Comparison of ENCODE assay signal across 1 cellular context in the genomic region with DNA sequence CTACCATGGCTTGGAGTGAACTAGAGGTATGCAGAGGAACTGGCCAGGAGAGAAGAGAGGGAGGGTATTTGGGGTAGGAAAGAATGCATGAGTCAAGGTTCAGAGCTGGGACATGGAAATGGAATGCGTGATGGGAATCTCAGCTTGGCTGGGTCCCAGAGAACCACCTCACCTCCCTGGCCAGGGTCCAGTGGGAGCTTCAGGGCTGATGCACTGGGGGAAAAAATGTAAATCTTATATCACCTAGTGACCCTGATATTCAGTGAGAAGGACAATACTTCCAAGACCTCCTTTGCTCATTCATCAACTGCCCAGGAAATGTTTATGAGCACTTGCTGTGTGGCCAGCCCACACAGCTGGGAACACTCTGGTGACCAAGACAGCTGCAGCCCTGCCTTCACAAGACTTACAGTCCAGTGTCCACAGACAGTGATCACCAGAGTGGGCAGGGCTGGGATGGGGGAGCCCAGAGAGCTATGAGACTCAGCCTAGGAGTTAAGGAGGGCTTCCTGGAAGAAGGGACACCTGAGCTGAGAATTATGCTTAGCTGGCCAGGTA.
TF ChIP-seq lines count a peak whose summit lies in the region.

No MANE protein-coding gene starts in this region.

TF ChIP-seq in HepG2, 621 proteins besides CTCF, POLR2A, EP300 and RAD21 (continued from another document and continues in another):
- TF ChIP-seq, protein P1, sequence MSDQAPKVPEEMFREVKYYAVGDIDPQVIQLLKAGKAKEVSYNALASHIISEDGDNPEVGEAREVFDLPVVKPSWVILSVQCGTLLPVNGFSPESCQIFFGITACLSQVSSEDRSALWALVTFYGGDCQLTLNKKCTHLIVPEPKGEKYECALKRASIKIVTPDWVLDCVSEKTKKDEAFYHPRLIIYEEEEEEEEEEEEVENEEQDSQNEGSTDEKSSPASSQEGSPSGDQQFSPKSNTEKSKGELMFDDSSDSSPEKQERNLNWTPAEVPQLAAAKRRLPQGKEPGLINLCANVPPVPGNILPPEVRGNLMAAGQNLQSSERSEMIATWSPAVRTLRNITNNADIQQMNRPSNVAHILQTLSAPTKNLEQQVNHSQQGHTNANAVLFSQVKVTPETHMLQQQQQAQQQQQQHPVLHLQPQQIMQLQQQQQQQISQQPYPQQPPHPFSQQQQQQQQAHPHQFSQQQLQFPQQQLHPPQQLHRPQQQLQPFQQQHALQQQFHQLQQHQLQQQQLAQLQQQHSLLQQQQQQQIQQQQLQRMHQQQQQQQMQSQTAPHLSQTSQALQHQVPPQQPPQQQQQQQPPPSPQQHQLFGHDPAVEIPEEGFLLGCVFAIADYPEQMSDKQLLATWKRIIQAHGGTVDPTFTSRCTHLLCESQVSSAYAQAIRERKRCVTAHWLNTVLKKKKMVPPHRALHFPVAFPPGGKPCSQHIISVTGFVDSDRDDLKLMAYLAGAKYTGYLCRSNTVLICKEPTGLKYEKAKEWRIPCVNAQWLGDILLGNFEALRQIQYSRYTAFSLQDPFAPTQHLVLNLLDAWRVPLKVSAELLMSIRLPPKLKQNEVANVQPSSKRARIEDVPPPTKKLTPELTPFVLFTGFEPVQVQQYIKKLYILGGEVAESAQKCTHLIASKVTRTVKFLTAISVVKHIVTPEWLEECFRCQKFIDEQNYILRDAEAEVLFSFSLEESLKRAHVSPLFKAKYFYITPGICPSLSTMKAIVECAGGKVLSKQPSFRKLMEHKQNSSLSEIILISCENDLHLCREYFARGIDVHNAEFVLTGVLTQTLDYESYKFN (CRISPR knock-in tag; conservative IDR thresholded peaks at IDR 0.05): peak; percentile 38
- TF ChIP-seq HIVEP1 (CRISPR knock-in tag; IDR thresholded peaks at IDR 0.05) (no peak), YEATS2 (CRISPR knock-in tag; IDR thresholded peaks at IDR 0.05; ENCODE audit: borderline replicate concordance) (no peak), FOXC1 (CRISPR knock-in tag; IDR thresholded peaks at IDR 0.05; ENCODE audit: borderline replicate concordance) (no peak), AGO1 (IDR thresholded peaks at IDR 0.05; ENCODE audit: low read depth, low read length, poor library complexity, severe bottlenecking) (no peak), HDAC1 (CRISPR knock-in tag; IDR thresholded peaks at IDR 0.05) (peak; percentile 34; the same call in 1 of the 2 replicates), ZNF841 (CRISPR knock-in tag; IDR thresholded peaks at IDR 0.05; ENCODE audit: borderline replicate concordance) (no peak), ZNF383 (CRISPR knock-in tag; IDR thresholded peaks at IDR 0.05; ENCODE audit: borderline replicate concordance) (no peak), PHF21A (CRISPR knock-in tag; IDR thresholded peaks at IDR 0.05) (peak; percentile 64; the same call in 1 of the 2 replicates), FOSL1 (CRISPR knock-in tag; IDR thresholded peaks at IDR 0.05; ENCODE audit: borderline replicate concordance) (0 out of 2 replicates have a peak, but pooled peaks have one; percentile 32), RORA (CRISPR knock-in tag; IDR thresholded peaks at IDR 0.05) (no peak), ZNF562 (CRISPR knock-in tag; IDR thresholded peaks at IDR 0.05; ENCODE audit: borderline replicate concordance) (no peak), FOXA1 (IDR thresholded peaks at IDR 0.05) (no peak), FOXA1 (CRISPR knock-in tag; IDR thresholded peaks at IDR 0.05) (0 out of 2 replicates have a peak, but pooled peaks have one; percentile 0), FOXM1 (CRISPR knock-in tag; IDR thresholded peaks at IDR 0.05) (no peak), ARID2 (CRISPR knock-in tag; IDR thresholded peaks at IDR 0.05; ENCODE audit: borderline replicate concordance) (no peak), ZNF878 (CRISPR knock-in tag; IDR thresholded peaks at IDR 0.05) (no peak), KDM5B (CRISPR knock-in tag; IDR thresholded peaks at IDR 0.05; ENCODE audit: borderline replicate concordance) (no peak), ARNT2 (CRISPR knock-in tag; IDR thresholded peaks at IDR 0.05; ENCODE audit: low read depth) (no peak), GLI4 (CRISPR knock-in tag; IDR thresholded peaks at IDR 0.05; ENCODE audit: borderline replicate concordance) (no peak), NRL (CRISPR knock-in tag; IDR thresholded peaks at IDR 0.05; ENCODE audit: borderline replicate concordance) (no peak), SMYD3 (CRISPR knock-in tag; IDR thresholded peaks at IDR 0.05) (no peak), PHB2 (IDR thresholded peaks at IDR 0.05; ENCODE audit: partially characterized antibody) (no peak), ZZZ3 (CRISPR knock-in tag; IDR thresholded peaks at IDR 0.05; ENCODE audit: borderline replicate concordance) (no peak), HOXA3 (CRISPR knock-in tag; IDR thresholded peaks at IDR 0.05) (peak; percentile 30; the same call in 1 of the 2 replicates), TBP (CRISPR knock-in tag; IDR thresholded peaks at IDR 0.05) (no peak), WIZ (CRISPR knock-in tag; IDR thresholded peaks at IDR 0.05) (no peak), THAP11 (CRISPR knock-in tag; IDR thresholded peaks at IDR 0.05) (no peak), ZNF749 (CRISPR knock-in tag; IDR thresholded peaks at IDR 0.05; ENCODE audit: borderline replicate concordance) (no peak), RXRB (CRISPR knock-in tag; IDR thresholded peaks at IDR 0.05; ENCODE audit: borderline replicate concordance) (peak; percentile 42; the same call in 1 of the 2 replicates), ZNF138 (CRISPR knock-in tag; IDR thresholded peaks at IDR 0.05; ENCODE audit: low read depth) (no peak)
- TF ChIP-seq, protein P2, sequence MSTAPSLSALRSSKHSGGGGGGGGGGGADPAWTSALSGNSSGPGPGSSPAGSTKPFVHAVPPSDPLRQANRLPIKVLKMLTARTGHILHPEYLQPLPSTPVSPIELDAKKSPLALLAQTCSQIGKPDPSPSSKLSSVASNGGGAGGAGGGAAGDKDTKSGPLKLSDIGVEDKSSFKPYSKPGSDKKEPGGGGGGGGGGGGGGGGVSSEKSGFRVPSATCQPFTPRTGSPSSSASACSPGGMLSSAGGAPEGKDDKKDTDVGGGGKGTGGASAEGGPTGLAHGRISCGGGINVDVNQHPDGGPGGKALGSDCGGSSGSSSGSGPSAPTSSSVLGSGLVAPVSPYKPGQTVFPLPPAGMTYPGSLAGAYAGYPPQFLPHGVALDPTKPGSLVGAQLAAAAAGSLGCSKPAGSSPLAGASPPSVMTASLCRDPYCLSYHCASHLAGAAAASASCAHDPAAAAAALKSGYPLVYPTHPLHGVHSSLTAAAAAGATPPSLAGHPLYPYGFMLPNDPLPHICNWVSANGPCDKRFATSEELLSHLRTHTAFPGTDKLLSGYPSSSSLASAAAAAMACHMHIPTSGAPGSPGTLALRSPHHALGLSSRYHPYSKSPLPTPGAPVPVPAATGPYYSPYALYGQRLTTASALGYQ (CRISPR knock-in tag; IDR thresholded peaks at IDR 0.05): no peak
- TF ChIP-seq, protein P3, sequence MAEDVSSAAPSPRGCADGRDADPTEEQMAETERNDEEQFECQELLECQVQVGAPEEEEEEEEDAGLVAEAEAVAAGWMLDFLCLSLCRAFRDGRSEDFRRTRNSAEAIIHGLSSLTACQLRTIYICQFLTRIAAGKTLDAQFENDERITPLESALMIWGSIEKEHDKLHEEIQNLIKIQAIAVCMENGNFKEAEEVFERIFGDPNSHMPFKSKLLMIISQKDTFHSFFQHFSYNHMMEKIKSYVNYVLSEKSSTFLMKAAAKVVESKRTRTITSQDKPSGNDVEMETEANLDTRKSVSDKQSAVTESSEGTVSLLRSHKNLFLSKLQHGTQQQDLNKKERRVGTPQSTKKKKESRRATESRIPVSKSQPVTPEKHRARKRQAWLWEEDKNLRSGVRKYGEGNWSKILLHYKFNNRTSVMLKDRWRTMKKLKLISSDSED (CRISPR knock-in tag; IDR thresholded peaks at IDR 0.05): no peak
- TF ChIP-seq, protein P4, sequence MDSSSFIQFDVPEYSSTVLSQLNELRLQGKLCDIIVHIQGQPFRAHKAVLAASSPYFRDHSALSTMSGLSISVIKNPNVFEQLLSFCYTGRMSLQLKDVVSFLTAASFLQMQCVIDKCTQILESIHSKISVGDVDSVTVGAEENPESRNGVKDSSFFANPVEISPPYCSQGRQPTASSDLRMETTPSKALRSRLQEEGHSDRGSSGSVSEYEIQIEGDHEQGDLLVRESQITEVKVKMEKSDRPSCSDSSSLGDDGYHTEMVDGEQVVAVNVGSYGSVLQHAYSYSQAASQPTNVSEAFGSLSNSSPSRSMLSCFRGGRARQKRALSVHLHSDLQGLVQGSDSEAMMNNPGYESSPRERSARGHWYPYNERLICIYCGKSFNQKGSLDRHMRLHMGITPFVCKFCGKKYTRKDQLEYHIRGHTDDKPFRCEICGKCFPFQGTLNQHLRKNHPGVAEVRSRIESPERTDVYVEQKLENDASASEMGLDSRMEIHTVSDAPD (CRISPR knock-in tag; IDR thresholded peaks at IDR 0.05): no peak
- TF ChIP-seq, protein P5, sequence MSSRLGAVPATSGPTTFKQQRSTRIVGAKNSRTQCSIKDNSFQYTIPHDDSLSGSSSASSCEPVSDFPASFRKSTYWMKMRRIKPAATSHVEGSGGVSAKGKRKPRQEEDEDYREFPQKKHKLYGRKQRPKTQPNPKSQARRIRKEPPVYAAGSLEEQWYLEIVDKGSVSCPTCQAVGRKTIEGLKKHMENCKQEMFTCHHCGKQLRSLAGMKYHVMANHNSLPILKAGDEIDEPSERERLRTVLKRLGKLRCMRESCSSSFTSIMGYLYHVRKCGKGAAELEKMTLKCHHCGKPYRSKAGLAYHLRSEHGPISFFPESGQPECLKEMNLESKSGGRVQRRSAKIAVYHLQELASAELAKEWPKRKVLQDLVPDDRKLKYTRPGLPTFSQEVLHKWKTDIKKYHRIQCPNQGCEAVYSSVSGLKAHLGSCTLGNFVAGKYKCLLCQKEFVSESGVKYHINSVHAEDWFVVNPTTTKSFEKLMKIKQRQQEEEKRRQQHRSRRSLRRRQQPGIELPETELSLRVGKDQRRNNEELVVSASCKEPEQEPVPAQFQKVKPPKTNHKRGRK (CRISPR knock-in tag; IDR thresholded peaks at IDR 0.05): no peak
- TF ChIP-seq, protein P6, sequence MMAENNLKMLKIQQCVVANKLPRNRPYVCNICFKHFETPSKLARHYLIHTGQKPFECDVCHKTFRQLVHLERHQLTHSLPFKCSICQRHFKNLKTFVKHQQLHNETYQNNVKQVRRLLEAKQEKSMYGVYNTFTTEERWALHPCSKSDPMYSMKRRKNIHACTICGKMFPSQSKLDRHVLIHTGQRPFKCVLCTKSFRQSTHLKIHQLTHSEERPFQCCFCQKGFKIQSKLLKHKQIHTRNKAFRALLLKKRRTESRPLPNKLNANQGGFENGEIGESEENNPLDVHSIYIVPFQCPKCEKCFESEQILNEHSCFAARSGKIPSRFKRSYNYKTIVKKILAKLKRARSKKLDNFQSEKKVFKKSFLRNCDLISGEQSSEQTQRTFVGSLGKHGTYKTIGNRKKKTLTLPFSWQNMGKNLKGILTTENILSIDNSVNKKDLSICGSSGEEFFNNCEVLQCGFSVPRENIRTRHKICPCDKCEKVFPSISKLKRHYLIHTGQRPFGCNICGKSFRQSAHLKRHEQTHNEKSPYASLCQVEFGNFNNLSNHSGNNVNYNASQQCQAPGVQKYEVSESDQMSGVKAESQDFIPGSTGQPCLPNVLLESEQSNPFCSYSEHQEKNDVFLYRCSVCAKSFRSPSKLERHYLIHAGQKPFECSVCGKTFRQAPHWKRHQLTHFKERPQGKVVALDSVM (CRISPR knock-in tag; IDR thresholded peaks at IDR 0.05): no peak
- TF ChIP-seq, protein P7, sequence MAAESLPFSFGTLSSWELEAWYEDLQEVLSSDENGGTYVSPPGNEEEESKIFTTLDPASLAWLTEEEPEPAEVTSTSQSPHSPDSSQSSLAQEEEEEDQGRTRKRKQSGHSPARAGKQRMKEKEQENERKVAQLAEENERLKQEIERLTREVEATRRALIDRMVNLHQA (CRISPR knock-in tag; IDR thresholded peaks at IDR 0.05): no peak
- TF ChIP-seq, protein P8, sequence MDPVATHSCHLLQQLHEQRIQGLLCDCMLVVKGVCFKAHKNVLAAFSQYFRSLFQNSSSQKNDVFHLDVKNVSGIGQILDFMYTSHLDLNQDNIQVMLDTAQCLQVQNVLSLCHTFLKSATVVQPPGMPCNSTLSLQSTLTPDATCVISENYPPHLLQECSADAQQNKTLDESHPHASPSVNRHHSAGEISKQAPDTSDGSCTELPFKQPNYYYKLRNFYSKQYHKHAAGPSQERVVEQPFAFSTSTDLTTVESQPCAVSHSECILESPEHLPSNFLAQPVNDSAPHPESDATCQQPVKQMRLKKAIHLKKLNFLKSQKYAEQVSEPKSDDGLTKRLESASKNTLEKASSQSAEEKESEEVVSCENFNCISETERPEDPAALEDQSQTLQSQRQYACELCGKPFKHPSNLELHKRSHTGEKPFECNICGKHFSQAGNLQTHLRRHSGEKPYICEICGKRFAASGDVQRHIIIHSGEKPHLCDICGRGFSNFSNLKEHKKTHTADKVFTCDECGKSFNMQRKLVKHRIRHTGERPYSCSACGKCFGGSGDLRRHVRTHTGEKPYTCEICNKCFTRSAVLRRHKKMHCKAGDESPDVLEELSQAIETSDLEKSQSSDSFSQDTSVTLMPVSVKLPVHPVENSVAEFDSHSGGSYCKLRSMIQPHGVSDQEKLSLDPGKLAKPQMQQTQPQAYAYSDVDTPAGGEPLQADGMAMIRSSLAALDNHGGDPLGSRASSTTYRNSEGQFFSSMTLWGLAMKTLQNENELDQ (CRISPR knock-in tag; IDR thresholded peaks at IDR 0.05; ENCODE audit: borderline replicate concordance): no peak
- TF ChIP-seq, protein P9, sequence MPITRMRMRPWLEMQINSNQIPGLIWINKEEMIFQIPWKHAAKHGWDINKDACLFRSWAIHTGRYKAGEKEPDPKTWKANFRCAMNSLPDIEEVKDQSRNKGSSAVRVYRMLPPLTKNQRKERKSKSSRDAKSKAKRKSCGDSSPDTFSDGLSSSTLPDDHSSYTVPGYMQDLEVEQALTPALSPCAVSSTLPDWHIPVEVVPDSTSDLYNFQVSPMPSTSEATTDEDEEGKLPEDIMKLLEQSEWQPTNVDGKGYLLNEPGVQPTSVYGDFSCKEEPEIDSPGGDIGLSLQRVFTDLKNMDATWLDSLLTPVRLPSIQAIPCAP (CRISPR knock-in tag; IDR thresholded peaks at IDR 0.05; ENCODE audit: low read depth): no peak
- TF ChIP-seq, protein P10, sequence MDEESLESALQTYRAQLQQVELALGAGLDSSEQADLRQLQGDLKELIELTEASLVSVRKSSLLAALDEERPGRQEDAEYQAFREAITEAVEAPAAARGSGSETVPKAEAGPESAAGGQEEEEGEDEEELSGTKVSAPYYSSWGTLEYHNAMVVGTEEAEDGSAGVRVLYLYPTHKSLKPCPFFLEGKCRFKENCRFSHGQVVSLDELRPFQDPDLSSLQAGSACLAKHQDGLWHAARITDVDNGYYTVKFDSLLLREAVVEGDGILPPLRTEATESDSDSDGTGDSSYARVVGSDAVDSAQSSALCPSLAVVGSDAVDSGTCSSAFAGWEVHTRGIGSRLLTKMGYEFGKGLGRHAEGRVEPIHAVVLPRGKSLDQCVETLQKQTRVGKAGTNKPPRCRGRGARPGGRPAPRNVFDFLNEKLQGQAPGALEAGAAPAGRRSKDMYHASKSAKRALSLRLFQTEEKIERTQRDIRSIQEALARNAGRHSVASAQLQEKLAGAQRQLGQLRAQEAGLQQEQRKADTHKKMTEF (CRISPR knock-in tag; IDR thresholded peaks at IDR 0.05): no peak
